ENCODE assay signal across 21 cellular contexts in genomic region chr7:82007315-82007714, GRCh38.
"Had no signal": no experiment of that assay in that cellular context is flagged by ENCODE, and none has a peak within 500 bp of the region (broad histone marks: within the 10 kb centered on the region; RNA-seq: fewer than 3 reads in every experiment).

No MANE protein-coding gene starts in this region.

- DNase-seq: cerebellar nuclear complex; erythroblast; foreskin keratinocyte; immature natural killer cell; kidney; left colon; mesenchymal stem cell; midbrain; occipital lobe; pancreas; stimulated activated CD4-positive, alpha-beta T cell treated with anti-CD3 and anti-CD28 coated beads, Interleukin-2, amount 100 ng/mL, for 24 hours; stimulated activated CD4-positive, alpha-beta T cell treated with anti-CD3 and anti-CD28 coated beads, Interleukin-4, amount 100 ng/mL, for 4 hours; stimulated activated naive B cell treated with anti-CD40 and anti-IgM and Interleukin-4, amounts not matched to agents 10 μg/mL and 1 μg/mL and 100 μg/mL, for 72 hours; stimulated activated naive CD8-positive, alpha-beta T cell treated with anti-CD3 and anti-CD28 coated beads, Interleukin-15, amount 100 ng/mL, for 72 hours; testis; transverse colon had no signal

- H3K27me3 ChIP-seq: foreskin keratinocyte, pancreas, testis, transverse colon had no signal

- H3K27me3 Mint-ChIP-seq: dendritic cell treated with granulocyte-macrophage colony-stimulating factor and Interleukin-4, amounts not matched to agents 40 ng/mL and 50 ng/mL, for 4 days; progenitor cell of endocrine pancreas; stimulated activated naive B cell treated with anti-CD40 and anti-IgM and Interleukin-4, amounts not matched to agents 10 μg/mL and 1 μg/mL and 100 μg/mL, for 72 hours; stimulated activated naive CD8-positive, alpha-beta T cell treated with anti-CD3 and anti-CD28 coated beads, Interleukin-15, amount 100 ng/mL, for 72 hours had no signal

- H3K27ac ChIP-seq: foreskin keratinocyte, pancreas, testis, transverse colon had no signal

- ATAC-seq: foreskin keratinocyte; left colon; sciatic nerve; stimulated activated naive B cell treated with anti-CD40 and anti-IgM and Interleukin-4, amounts not matched to agents 10 μg/mL and 1 μg/mL and 100 μg/mL, for 72 hours; stimulated activated naive CD8-positive, alpha-beta T cell treated with anti-CD3 and anti-CD28 coated beads, Interleukin-15, amount 100 ng/mL, for 72 hours had no signal

- H3K9me3 Mint-ChIP-seq: dendritic cell treated with granulocyte-macrophage colony-stimulating factor and Interleukin-4, amounts not matched to agents 40 ng/mL and 50 ng/mL, for 4 days; nephron; stimulated activated naive B cell treated with anti-CD40 and anti-IgM and Interleukin-4, amounts not matched to agents 10 μg/mL and 1 μg/mL and 100 μg/mL, for 72 hours; stimulated activated naive CD8-positive, alpha-beta T cell treated with anti-CD3 and anti-CD28 coated beads, Interleukin-15, amount 100 ng/mL, for 72 hours had no signal

- H3K4me3 ChIP-seq: lung, pancreas, testis, transverse colon had no signal

- H3K36me3 ChIP-seq: pancreas, transverse colon had no signal

- H3K4me1 Mint-ChIP-seq: immature natural killer cell; stimulated activated naive B cell treated with anti-CD40 and anti-IgM and Interleukin-4, amounts not matched to agents 10 μg/mL and 1 μg/mL and 100 μg/mL, for 72 hours; stimulated activated naive CD8-positive, alpha-beta T cell treated with anti-CD3 and anti-CD28 coated beads, Interleukin-15, amount 100 ng/mL, for 72 hours had no signal

- H3K27ac Mint-ChIP-seq: dendritic cell treated with granulocyte-macrophage colony-stimulating factor and Interleukin-4, amounts not matched to agents 40 ng/mL and 50 ng/mL, for 4 days; immature natural killer cell; nephron; progenitor cell of endocrine pancreas; stimulated activated naive B cell treated with anti-CD40 and anti-IgM and Interleukin-4, amounts not matched to agents 10 μg/mL and 1 μg/mL and 100 μg/mL, for 72 hours; stimulated activated naive CD8-positive, alpha-beta T cell treated with anti-CD3 and anti-CD28 coated beads, Interleukin-15, amount 100 ng/mL, for 72 hours had no signal

- H3K9me3 ChIP-seq: pancreas, testis, transverse colon had no signal

- H3K4me3 Mint-ChIP-seq: dendritic cell treated with granulocyte-macrophage colony-stimulating factor and Interleukin-4, amounts not matched to agents 40 ng/mL and 50 ng/mL, for 4 days; immature natural killer cell; nephron; stimulated activated naive B cell treated with anti-CD40 and anti-IgM and Interleukin-4, amounts not matched to agents 10 μg/mL and 1 μg/mL and 100 μg/mL, for 72 hours; stimulated activated naive CD8-positive, alpha-beta T cell treated with anti-CD3 and anti-CD28 coated beads, Interleukin-15, amount 100 ng/mL, for 72 hours had no signal

- H3K36me3 Mint-ChIP-seq: immature natural killer cell; stimulated activated naive B cell treated with anti-CD40 and anti-IgM and Interleukin-4, amounts not matched to agents 10 μg/mL and 1 μg/mL and 100 μg/mL, for 72 hours had no signal

- H3K4me1 ChIP-seq: foreskin keratinocyte, pancreas, testis, transverse colon had no signal
